1 cellular context compared by ENCODE assay signal in genomic region chr5:91022518-91022917, GRCh38.
TF ChIP-seq lines count a peak whose summit lies in the region.

No MANE protein-coding gene starts in this region.

TF ChIP-seq in HEK293, 187 proteins besides CTCF, POLR2A, EP300 and RAD21 (continued from another document):
- TF ChIP-seq ZNF18 (tag by site-specific recombination; IDR thresholded peaks at IDR 0.05): peak; percentile 35; the same call in 1 of the 2 replicates
- TF ChIP-seq, protein P1, sequence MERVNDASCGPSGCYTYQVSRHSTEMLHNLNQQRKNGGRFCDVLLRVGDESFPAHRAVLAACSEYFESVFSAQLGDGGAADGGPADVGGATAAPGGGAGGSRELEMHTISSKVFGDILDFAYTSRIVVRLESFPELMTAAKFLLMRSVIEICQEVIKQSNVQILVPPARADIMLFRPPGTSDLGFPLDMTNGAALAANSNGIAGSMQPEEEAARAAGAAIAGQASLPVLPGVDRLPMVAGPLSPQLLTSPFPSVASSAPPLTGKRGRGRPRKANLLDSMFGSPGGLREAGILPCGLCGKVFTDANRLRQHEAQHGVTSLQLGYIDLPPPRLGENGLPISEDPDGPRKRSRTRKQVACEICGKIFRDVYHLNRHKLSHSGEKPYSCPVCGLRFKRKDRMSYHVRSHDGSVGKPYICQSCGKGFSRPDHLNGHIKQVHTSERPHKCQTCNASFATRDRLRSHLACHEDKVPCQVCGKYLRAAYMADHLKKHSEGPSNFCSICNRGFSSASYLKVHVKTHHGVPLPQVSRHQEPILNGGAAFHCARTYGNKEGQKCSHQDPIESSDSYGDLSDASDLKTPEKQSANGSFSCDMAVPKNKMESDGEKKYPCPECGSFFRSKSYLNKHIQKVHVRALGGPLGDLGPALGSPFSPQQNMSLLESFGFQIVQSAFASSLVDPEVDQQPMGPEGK (tag by site-specific recombination; IDR thresholded peaks at IDR 0.05): peak; percentile 60
- no peak for TF ChIP-seq ZIC2 (tag by site-specific recombination; IDR thresholded peaks at IDR 0.05)
- TF ChIP-seq ZBTB44 (tag by site-specific recombination; IDR thresholded peaks at IDR 0.05): peak; percentile 95
- TF ChIP-seq ZEB2 (tag by site-specific recombination; IDR thresholded peaks at IDR 0.05): peak; percentile 32; the same call in 1 of the 2 replicates
- TF ChIP-seq ZNF214 (tag by site-specific recombination; IDR thresholded peaks at IDR 0.05; ENCODE audit: borderline replicate concordance): no peak
- no peak for TF ChIP-seq ZBTB11 (tag by site-specific recombination; conservative IDR thresholded peaks at IDR 0.05; ENCODE audit: low read depth)
- peak; percentile 60 for TF ChIP-seq ZXDB (tag by site-specific recombination; IDR thresholded peaks at IDR 0.05)
- 0 out of 2 replicates have a peak, but pooled peaks have one; percentile 70 for TF ChIP-seq OVOL3 (tag by site-specific recombination; IDR thresholded peaks at IDR 0.05)
- TF ChIP-seq SP7 (tag by site-specific recombination; IDR thresholded peaks at IDR 0.05): peak; percentile 82
- 0 out of 2 replicates have a peak, but pooled peaks have one; percentile 23 for TF ChIP-seq ZNF501 (tag by site-specific recombination; IDR thresholded peaks at IDR 0.05)
- TF ChIP-seq ZBTB7A (tag by site-specific recombination; IDR thresholded peaks at IDR 0.05; ENCODE audit: low read depth): no peak
- TF ChIP-seq GLIS1 (tag by site-specific recombination; IDR thresholded peaks at IDR 0.05): peak; percentile 34; the same call in 1 of the 2 replicates
- TF ChIP-seq WT1 (tag by site-specific recombination; IDR thresholded peaks at IDR 0.05): peak; percentile 66
- no peak for TF ChIP-seq ZNF404 (tag by site-specific recombination; IDR thresholded peaks at IDR 0.05)
- TF ChIP-seq OSR2 (tag by site-specific recombination; IDR thresholded peaks at IDR 0.05): peak; percentile 74
- TF ChIP-seq KLF1 (tag by site-specific recombination; IDR thresholded peaks at IDR 0.05): peak; percentile 93
- TF ChIP-seq, protein P2, sequence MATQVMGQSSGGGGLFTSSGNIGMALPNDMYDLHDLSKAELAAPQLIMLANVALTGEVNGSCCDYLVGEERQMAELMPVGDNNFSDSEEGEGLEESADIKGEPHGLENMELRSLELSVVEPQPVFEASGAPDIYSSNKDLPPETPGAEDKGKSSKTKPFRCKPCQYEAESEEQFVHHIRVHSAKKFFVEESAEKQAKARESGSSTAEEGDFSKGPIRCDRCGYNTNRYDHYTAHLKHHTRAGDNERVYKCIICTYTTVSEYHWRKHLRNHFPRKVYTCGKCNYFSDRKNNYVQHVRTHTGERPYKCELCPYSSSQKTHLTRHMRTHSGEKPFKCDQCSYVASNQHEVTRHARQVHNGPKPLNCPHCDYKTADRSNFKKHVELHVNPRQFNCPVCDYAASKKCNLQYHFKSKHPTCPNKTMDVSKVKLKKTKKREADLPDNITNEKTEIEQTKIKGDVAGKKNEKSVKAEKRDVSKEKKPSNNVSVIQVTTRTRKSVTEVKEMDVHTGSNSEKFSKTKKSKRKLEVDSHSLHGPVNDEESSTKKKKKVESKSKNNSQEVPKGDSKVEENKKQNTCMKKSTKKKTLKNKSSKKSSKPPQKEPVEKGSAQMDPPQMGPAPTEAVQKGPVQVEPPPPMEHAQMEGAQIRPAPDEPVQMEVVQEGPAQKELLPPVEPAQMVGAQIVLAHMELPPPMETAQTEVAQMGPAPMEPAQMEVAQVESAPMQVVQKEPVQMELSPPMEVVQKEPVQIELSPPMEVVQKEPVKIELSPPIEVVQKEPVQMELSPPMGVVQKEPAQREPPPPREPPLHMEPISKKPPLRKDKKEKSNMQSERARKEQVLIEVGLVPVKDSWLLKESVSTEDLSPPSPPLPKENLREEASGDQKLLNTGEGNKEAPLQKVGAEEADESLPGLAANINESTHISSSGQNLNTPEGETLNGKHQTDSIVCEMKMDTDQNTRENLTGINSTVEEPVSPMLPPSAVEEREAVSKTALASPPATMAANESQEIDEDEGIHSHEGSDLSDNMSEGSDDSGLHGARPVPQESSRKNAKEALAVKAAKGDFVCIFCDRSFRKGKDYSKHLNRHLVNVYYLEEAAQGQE (tag by site-specific recombination; IDR thresholded peaks at IDR 0.05): no peak
- TF ChIP-seq KLF7 (tag by site-specific recombination; IDR thresholded peaks at IDR 0.05; ENCODE audit: borderline replicate concordance): peak; percentile 43; the same call in 1 of the 2 replicates
- peak; percentile 86 for TF ChIP-seq ZNF843 (tag by site-specific recombination; IDR thresholded peaks at IDR 0.05)
- 0 out of 2 replicates have a peak, but pooled peaks have one; percentile 30 for TF ChIP-seq KLF10 (tag by site-specific recombination; IDR thresholded peaks at IDR 0.05)
- TF ChIP-seq ZNF777 (tag by site-specific recombination; IDR thresholded peaks at IDR 0.05; ENCODE audit: borderline replicate concordance): no peak
- TF ChIP-seq, protein P3, sequence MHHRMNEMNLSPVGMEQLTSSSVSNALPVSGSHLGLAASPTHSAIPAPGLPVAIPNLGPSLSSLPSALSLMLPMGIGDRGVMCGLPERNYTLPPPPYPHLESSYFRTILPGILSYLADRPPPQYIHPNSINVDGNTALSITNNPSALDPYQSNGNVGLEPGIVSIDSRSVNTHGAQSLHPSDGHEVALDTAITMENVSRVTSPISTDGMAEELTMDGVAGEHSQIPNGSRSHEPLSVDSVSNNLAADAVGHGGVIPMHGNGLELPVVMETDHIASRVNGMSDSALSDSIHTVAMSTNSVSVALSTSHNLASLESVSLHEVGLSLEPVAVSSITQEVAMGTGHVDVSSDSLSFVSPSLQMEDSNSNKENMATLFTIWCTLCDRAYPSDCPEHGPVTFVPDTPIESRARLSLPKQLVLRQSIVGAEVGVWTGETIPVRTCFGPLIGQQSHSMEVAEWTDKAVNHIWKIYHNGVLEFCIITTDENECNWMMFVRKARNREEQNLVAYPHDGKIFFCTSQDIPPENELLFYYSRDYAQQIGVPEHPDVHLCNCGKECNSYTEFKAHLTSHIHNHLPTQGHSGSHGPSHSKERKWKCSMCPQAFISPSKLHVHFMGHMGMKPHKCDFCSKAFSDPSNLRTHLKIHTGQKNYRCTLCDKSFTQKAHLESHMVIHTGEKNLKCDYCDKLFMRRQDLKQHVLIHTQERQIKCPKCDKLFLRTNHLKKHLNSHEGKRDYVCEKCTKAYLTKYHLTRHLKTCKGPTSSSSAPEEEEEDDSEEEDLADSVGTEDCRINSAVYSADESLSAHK (tag by site-specific recombination; IDR thresholded peaks at IDR 0.05): peak; percentile 76
- peak; percentile 84 for TF ChIP-seq PRDM6 (tag by site-specific recombination; IDR thresholded peaks at IDR 0.05)
- TF ChIP-seq TSHZ1 (tag by site-specific recombination; IDR thresholded peaks at IDR 0.05; ENCODE audit: borderline replicate concordance): no peak
- TF ChIP-seq SCRT2 (tag by site-specific recombination; IDR thresholded peaks at IDR 0.05): peak; percentile 50; the same call in 1 of the 2 replicates
- no peak for TF ChIP-seq ZNF274 (IDR thresholded peaks at IDR 0.05; ENCODE audit: low read length)
- no peak for TF ChIP-seq ZNF274 (tag by site-specific recombination; IDR thresholded peaks at IDR 0.05; ENCODE audit: borderline replicate concordance)
- no peak for TF ChIP-seq ZNF248 (tag by site-specific recombination; IDR thresholded peaks at IDR 0.05)
- TF ChIP-seq ZNF707 (tag by site-specific recombination; IDR thresholded peaks at IDR 0.05): no peak
- no peak for TF ChIP-seq GLI2 (tag by site-specific recombination; IDR thresholded peaks at IDR 0.05; ENCODE audit: borderline replicate concordance, low read depth)
- TF ChIP-seq BCL11A (tag by site-specific recombination; IDR thresholded peaks at IDR 0.05; ENCODE audit: low read depth): peak; percentile 34; the same call in 1 of the 2 replicates
- TF ChIP-seq ZNF324 (tag by site-specific recombination; IDR thresholded peaks at IDR 0.05): no peak
- peak; percentile 68; the same call in 1 of the 2 replicates for TF ChIP-seq BCL11B (tag by site-specific recombination; IDR thresholded peaks at IDR 0.05; ENCODE audit: low read depth)
- TF ChIP-seq ZNF175 (tag by site-specific recombination; IDR thresholded peaks at IDR 0.05): no peak
- TF ChIP-seq ZNF660 (tag by site-specific recombination; IDR thresholded peaks at IDR 0.05): peak; percentile 49; the same call in 1 of the 2 replicates
- peak; percentile 44; the same call in 1 of the 2 replicates for TF ChIP-seq ZBTB8A (tag by site-specific recombination; IDR thresholded peaks at IDR 0.05)
- TF ChIP-seq ZNF580 (tag by site-specific recombination; IDR thresholded peaks at IDR 0.05): peak; percentile 74
- no peak for TF ChIP-seq ZNF596 (tag by site-specific recombination; IDR thresholded peaks at IDR 0.05)
- no peak for TF ChIP-seq GFI1B (tag by site-specific recombination; IDR thresholded peaks at IDR 0.05)
